16 cellular contexts compared by ENCODE assay signal in the genomic region with DNA sequence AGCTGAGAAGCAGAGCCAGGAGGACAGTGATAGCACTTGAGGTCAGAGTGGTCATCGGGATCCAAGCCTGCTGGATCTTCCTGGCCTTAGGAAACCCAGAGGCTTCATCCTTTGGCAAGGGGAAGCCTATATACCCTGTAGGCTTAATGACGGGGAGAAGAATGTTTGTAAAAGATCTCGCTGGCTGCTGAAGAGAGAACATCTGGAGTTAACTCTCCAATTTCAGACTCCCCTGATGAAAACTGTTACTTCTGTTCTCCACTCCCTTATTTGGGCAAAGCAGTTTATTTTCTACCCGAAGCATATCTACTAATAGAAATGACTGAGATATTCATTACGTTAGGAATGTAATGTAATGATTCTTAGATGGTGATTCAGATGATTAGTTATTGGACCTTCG.
"Had no signal": no experiment of that assay in that cellular context is flagged by ENCODE, and none has a peak within 500 bp of the region (broad histone marks: within the 10 kb centered on the region; RNA-seq: fewer than 3 reads in every experiment).

No MANE protein-coding gene starts in this region.

- H3K4me3 ChIP-seq: esophagus muscularis mucosa, lung, neural progenitor cell, pancreas, smooth muscle cell had no signal

- H3K27ac ChIP-seq: epithelial cell of prostate, esophagus muscularis mucosa, foreskin keratinocyte, neural progenitor cell, pancreas had no signal

- H3K9me3 ChIP-seq: esophagus muscularis mucosa, pancreas had no signal

- DNase-seq: effector memory CD8-positive, alpha-beta T cell; foreskin keratinocyte; kidney; left cardiac atrium; left ventricle myocardium superior; mesenchymal stem cell; stimulated activated CD4-positive, alpha-beta T cell treated with anti-CD3 and anti-CD28 coated beads, Interleukin-2, amount 100 ng/mL, for 48 hours; stimulated activated naive CD4-positive, alpha-beta T cell treated with Interleukin-2 at 50 U/mL for 16 hours; trophoblast cell had no signal

- H3K4me2 ChIP-seq: neural progenitor cell, smooth muscle cell had no signal

- H2AFZ ChIP-seq: neural progenitor cell had no signal

- H3K36me3 ChIP-seq: esophagus muscularis mucosa, neural progenitor cell, pancreas had no signal

- H3K9ac ChIP-seq: neural progenitor cell had no signal

- H3K27me3 ChIP-seq: foreskin keratinocyte, neural progenitor cell had no signal

- ATAC-seq: effector memory CD8-positive, alpha-beta T cell; natural killer cell treated with Interleukin-12 subunit alpha and Interleukin-12 subunit beta and Interleukin-15 and Interleukin-18, amount 100 ng/mL, for 72 hours had no signal

- H3K4me1 ChIP-seq: foreskin keratinocyte, neural progenitor cell, pancreas had no signal
